Comparison of ENCODE assay signal across 11 cellular contexts in genomic region chr20:25408890-25409289, GRCh38. TPM values are rescaled to one million over a fixed set of nuclear protein-coding genes. Genes with fewer than 3 reads are reported as not detected.
DNase-seq lines count a peak whose midpoint lies in the region.
"Had no signal": no experiment of that assay in that cellular context is flagged by ENCODE, and none has a peak within 500 bp of the region (broad histone marks: within the 10 kb centered on the region; RNA-seq: fewer than 3 reads in every experiment).

No MANE protein-coding gene starts in this region.

- H3K27me3 Mint-ChIP-seq in activated T-helper 1 cell treated with anti-CD3 and anti-CD28 coated beads, Interleukin-12 subunit alpha, Interleukin-12 subunit beta, Interleukin-2, Interleukin-4 antibody, amounts not matched to agents 30 ng/mL and 10 ng/mL and 1 ng/mL, durations not matched to agents 14 hours and 24 hours and 36 hours (ENCODE audit: insufficient read depth), result no peaks in the 10 kb centered on the region

- DNase-seq in EL (peak; percentile 36), kidney tubule cell (ENCODE audit: low spot score) (peak; percentile 50), germinal center (ENCODE audit: low spot score) (no peak), COR-L47 (lab: John Stamatoyannopoulos, UW) (no peak), posterior vena cava (ENCODE audit: low spot score) (no peak)
- no peak for DNase-seq in activated T-helper 1 cell treated with anti-CD3 and anti-CD28 coated beads, Interleukin-12 subunit alpha, Interleukin-12 subunit beta, Interleukin-2, Interleukin-4 antibody, amounts not matched to agents 30 ng/mL and 10 ng/mL and 1 ng/mL, durations not matched to agents 14 hours and 24 hours and 36 hours (ENCODE audit: low spot score)
- DNase-seq in stimulated activated CD4-positive, alpha-beta T cell treated with anti-CD3 and anti-CD28 coated beads, Interleukin-4, amount 100 ng/mL, for 4 hours, result no peak
- DNase-seq: dorsolateral prefrontal cortex, GDM1, posterior cingulate gyrus had no signal

- peak overlapping the region; percentile 100 for H3K9ac ChIP-seq in HUES6 (ENCODE audit: low read length)

- H3K36me3 ChIP-seq in HUES6 (ENCODE audit: control insufficient read depth, insufficient read depth, low read length), result peaks cover 24% of the 10 kb centered on the region

- no peak overlapping the region for H3K27ac ChIP-seq in HUES6 (ENCODE audit: low read depth, low read length)
- H3K27ac ChIP-seq: dorsolateral prefrontal cortex had no signal

- peak overlapping the region; percentile 86 for H3K4me3 Mint-ChIP-seq in activated T-helper 1 cell treated with anti-CD3 and anti-CD28 coated beads, Interleukin-12 subunit alpha, Interleukin-12 subunit beta, Interleukin-2, Interleukin-4 antibody, amounts not matched to agents 30 ng/mL and 10 ng/mL and 1 ng/mL, durations not matched to agents 14 hours and 24 hours and 36 hours

- H3K9me3 Mint-ChIP-seq in activated T-helper 1 cell treated with anti-CD3 and anti-CD28 coated beads, Interleukin-12 subunit alpha, Interleukin-12 subunit beta, Interleukin-2, Interleukin-4 antibody, amounts not matched to agents 30 ng/mL and 10 ng/mL and 1 ng/mL, durations not matched to agents 14 hours and 24 hours and 36 hours, result peaks cover 7% of the 10 kb centered on the region

- H3K4me1 ChIP-seq in HUES6 (ENCODE audit: control insufficient read depth, insufficient read depth, low read length), result peaks cover 6% of the 10 kb centered on the region

- H3K4me3 ChIP-seq in HUES6 (ENCODE audit: low read depth, low read length), result peak overlapping the region; percentile 96

- peaks cover 9% of the 10 kb centered on the region for H3K36me3 Mint-ChIP-seq in activated T-helper 1 cell treated with anti-CD3 and anti-CD28 coated beads, Interleukin-12 subunit alpha, Interleukin-12 subunit beta, Interleukin-2, Interleukin-4 antibody, amounts not matched to agents 30 ng/mL and 10 ng/mL and 1 ng/mL, durations not matched to agents 14 hours and 24 hours and 36 hours (ENCODE audit: low read depth)

- peaks cover 10% of the 10 kb centered on the region for H3K9me3 ChIP-seq in HUES6 (ENCODE audit: control insufficient read depth, insufficient read depth, low read depth, low read length)

- peak overlapping the region; percentile 87 for H3K27ac Mint-ChIP-seq in activated T-helper 1 cell treated with anti-CD3 and anti-CD28 coated beads, Interleukin-12 subunit alpha, Interleukin-12 subunit beta, Interleukin-2, Interleukin-4 antibody, amounts not matched to agents 30 ng/mL and 10 ng/mL and 1 ng/mL, durations not matched to agents 14 hours and 24 hours and 36 hours

- H3K27me3 ChIP-seq in HUES6 (ENCODE audit: control insufficient read depth, insufficient read depth, low read length), result no peaks in the 10 kb centered on the region
- H3K27me3 ChIP-seq: dorsolateral prefrontal cortex had no signal

- intact Hi-C loops in activated T-helper 1 cell treated with anti-CD3 and anti-CD28 coated beads, Interleukin-12 subunit alpha, Interleukin-12 subunit beta, Interleukin-2, Interleukin-4 antibody, amounts not matched to agents 30 ng/mL and 10 ng/mL and 1 ng/mL, durations not matched to agents 14 hours and 24 hours and 36 hours (cut with micrococcal nuclease), result loop anchor here (5.0 to 10.0 kb wide), 4 partner anchors 176 to 1987 kb away; partner anchors contain the start of genes CST7, NAPB, NINL and ZNF337
- intact Hi-C loops in posterior vena cava (cut with DNase I), result no loop called here

- peaks cover 31% of the 10 kb centered on the region for H3K4me1 Mint-ChIP-seq in activated T-helper 1 cell treated with anti-CD3 and anti-CD28 coated beads, Interleukin-12 subunit alpha, Interleukin-12 subunit beta, Interleukin-2, Interleukin-4 antibody, amounts not matched to agents 30 ng/mL and 10 ng/mL and 1 ng/mL, durations not matched to agents 14 hours and 24 hours and 36 hours (ENCODE audit: low read depth)

RNA-seq across cellular contexts. Expression of gene GINS1, which starts 1.4 kb away (rescaled TPM):
- 39.6 and 40.1 TPM in 2 replicates for total RNA-seq in activated T-helper 1 cell treated with anti-CD3 and anti-CD28 coated beads, Interleukin-12 subunit alpha, Interleukin-12 subunit beta, Interleukin-2, Interleukin-4 antibody, amounts not matched to agents 30 ng/mL and 10 ng/mL and 1 ng/mL, durations not matched to agents 14 hours and 24 hours and 36 hours
- total RNA-seq in posterior vena cava, result under 1 TPM; 0.69 to 0.81 TPM

RNA-seq across cellular contexts. Expression of gene ABHD12, which starts 18.3 kb away (rescaled TPM):
- 37.0 and 37.6 TPM in 2 replicates for total RNA-seq in activated T-helper 1 cell treated with anti-CD3 and anti-CD28 coated beads, Interleukin-12 subunit alpha, Interleukin-12 subunit beta, Interleukin-2, Interleukin-4 antibody, amounts not matched to agents 30 ng/mL and 10 ng/mL and 1 ng/mL, durations not matched to agents 14 hours and 24 hours and 36 hours
- total RNA-seq in posterior vena cava, result 10 to 100 TPM; 29.3 to 32.7 TPM

Comparison
In these comparisons a context has a peak if more than half of its experiments do, and no peak if none do; other contexts are left out.
1. DNase-seq: peak in EL (single experiment) and kidney tubule cell (single experiment); none in activated T-helper 1 cell treated with anti-CD3 and anti-CD28 coated beads, Interleukin-12 subunit alpha, Interleukin-12 subunit beta, Interleukin-2, Interleukin-4 antibody, amounts not matched to agents 30 ng/mL and 10 ng/mL and 1 ng/mL, durations not matched to agents 14 hours and 24 hours and 36 hours (single experiment), germinal center (single experiment), COR-L47 (single experiment), stimulated activated CD4-positive, alpha-beta T cell treated with anti-CD3 and anti-CD28 coated beads, Interleukin-4, amount 100 ng/mL, for 4 hours (0 of 2) and posterior vena cava (single experiment).
2. RNA of gene GINS1, which starts 1.4 kb away (total RNA-seq): 39.6 to 40.1 TPM in activated T-helper 1 cell treated with anti-CD3 and anti-CD28 coated beads, Interleukin-12 subunit alpha, Interleukin-12 subunit beta, Interleukin-2, Interleukin-4 antibody, amounts not matched to agents 30 ng/mL and 10 ng/mL and 1 ng/mL, durations not matched to agents 14 hours and 24 hours and 36 hours; 0.69 to 0.81 TPM in posterior vena cava; every median in the first group is over 10 times any median in the second.